Comparison of ENCODE assay signal across 8 cellular contexts in genomic region chr15:90902656-90902995, GRCh38. TPM values are rescaled to one million over a fixed set of nuclear protein-coding genes. Genes with fewer than 3 reads are reported as not detected.
DNase-seq lines count a peak whose midpoint lies in the region; ATAC-seq and TF ChIP-seq lines count a peak whose summit lies in the region.

No MANE protein-coding gene starts in this region.

- peaks cover 21% of the 10 kb centered on the region for H3K36me3 Mint-ChIP-seq in activated naive CD8-positive, alpha-beta T cell treated with anti-CD3 and anti-CD28 coated beads, Interleukin-2, amount 50 U/mL, for 24 hours (ENCODE audit: low read depth)

- peak overlapping the region; percentile 85 for H3K4me3 Mint-ChIP-seq in activated naive CD8-positive, alpha-beta T cell treated with anti-CD3 and anti-CD28 coated beads, Interleukin-2, amount 50 U/mL, for 24 hours

- peaks cover 8 to 20% of the 10 kb centered on the region in 2 donors for H3K4me1 ChIP-seq in left lung
- no peaks in the 10 kb centered on the region for H3K4me1 ChIP-seq in aorta (ENCODE audit: control insufficient read depth in 1 of 2, insufficient read depth in 2 of 2, low read length in 2 of 2)

- H3K27me3 ChIP-seq in left lung (no peaks in the 10 kb centered on the region), aorta (ENCODE audit: control insufficient read depth in 1 of 2, insufficient read depth in 2 of 2, low read length in 1 of 2) (no peaks in the 10 kb centered on the region)

- peak overlapping the region; percentile 80 to 82 for H3K4me3 ChIP-seq in left lung
- peak overlapping the region; percentile 77 to 90 for H3K4me3 ChIP-seq in aorta (ENCODE audit: low read length in 2 of 2)

- peak overlapping the region; percentile 93 to 95 for H3K27ac ChIP-seq in left lung
- H3K27ac ChIP-seq in aorta (ENCODE audit: low read depth in 1 of 2, low read length in 2 of 2): peak overlapping the region; percentile 79 to 95

- no peak for ATAC-seq in activated naive CD8-positive, alpha-beta T cell treated with anti-CD3 and anti-CD28 coated beads, Interleukin-2, amount 50 U/mL, for 24 hours
- no peak for ATAC-seq in left lung
- peak; percentile 27 for ATAC-seq in aorta (ENCODE audit: low FRiP score)
- no peak for ATAC-seq in GM21360 (IDR thresholded peaks at IDR 0.05; ENCODE audit: unreplicated experiment)

- DNase-seq in stimulated activated CD4-positive, alpha-beta T cell treated with anti-CD3 and anti-CD28 coated beads, Interleukin-2, amount 100 ng/mL, for 4 hours (ENCODE audit: low read depth): peak; percentile 33
- DNase-seq in stimulated activated CD4-positive, alpha-beta T cell treated with anti-CD3 and anti-CD28 coated beads, Interleukin-4, amount 100 ng/mL, for 24 hours: no peak
- DNase-seq in activated naive CD8-positive, alpha-beta T cell treated with anti-CD3 and anti-CD28 coated beads, Interleukin-2, amount 50 U/mL, for 24 hours: no peak
- DNase-seq in left lung (no peak), aorta (no peak), NCI-H1930 (lab: John Stamatoyannopoulos, UW) (no peak), ecto neural progenitor cell (ENCODE audit: low spot score) (no peak)

- intact Hi-C loops in left lung (cut with DNase I) (no loop called here), aorta (cut with DNase I) (loop anchor here in 1 of 2 donors (2.0 kb wide), 1 partner anchor 28 kb away; no protein-coding TSS in a partner anchor)

- no peak for TF ChIP-seq CTCF in left lung (IDR thresholded peaks at IDR 0.05)

- H3K36me3 ChIP-seq in left lung: peaks cover 0 to 30% of the 10 kb centered on the region in 2 donors
- H3K36me3 ChIP-seq in aorta (ENCODE audit: control insufficient read depth in 1 of 2, insufficient read depth in 2 of 2, low read length in 1 of 2): peaks cover 0 to 7% of the 10 kb centered on the region in 2 donors

- no peaks in the 10 kb centered on the region for H3K9me3 ChIP-seq in left lung
- no peaks in the 10 kb centered on the region for H3K9me3 ChIP-seq in aorta (ENCODE audit: control insufficient read depth, low read length)

- H3K9me3 Mint-ChIP-seq in activated naive CD8-positive, alpha-beta T cell treated with anti-CD3 and anti-CD28 coated beads, Interleukin-2, amount 50 U/mL, for 24 hours: no peaks in the 10 kb centered on the region

- peaks cover 31% of the 10 kb centered on the region for H3K4me1 Mint-ChIP-seq in activated naive CD8-positive, alpha-beta T cell treated with anti-CD3 and anti-CD28 coated beads, Interleukin-2, amount 50 U/mL, for 24 hours

- no peaks in the 10 kb centered on the region for H3K27me3 Mint-ChIP-seq in activated naive CD8-positive, alpha-beta T cell treated with anti-CD3 and anti-CD28 coated beads, Interleukin-2, amount 50 U/mL, for 24 hours

- H3K27ac Mint-ChIP-seq in activated naive CD8-positive, alpha-beta T cell treated with anti-CD3 and anti-CD28 coated beads, Interleukin-2, amount 50 U/mL, for 24 hours: no peak overlapping the region

- WGBS in aorta, 2 donors: 0% methylated on average over 45 to 60 of the region's 60 CpGs

RNA-seq across cellular contexts. Expression of gene MAN2A2, which starts 0.5 kb away (rescaled TPM):
- 10 to 100 TPM; 78.6 to 86.3 TPM for total RNA-seq in left lung
- 10 to 100 TPM; 56.7 to 82.4 TPM for total RNA-seq in aorta
- 10 to 100 TPM; 19.2 to 49.2 TPM for polyA plus RNA-seq in aorta

RNA-seq across cellular contexts. Expression of gene FES, which starts 18.3 kb away (rescaled TPM):
- total RNA-seq in left lung (10 to 100 TPM; 37.6 to 65.2 TPM), aorta (10 to 100 TPM; 39.8 to 68.3 TPM)
- polyA plus RNA-seq in aorta: 10 to 100 TPM; 11.6 to 26.4 TPM

RNA-seq across cellular contexts. Expression of gene HDDC3, which starts 29.7 kb away (rescaled TPM):
- total RNA-seq in left lung (10 to 100 TPM; 12.4 to 13.5 TPM), aorta (1 to 10 TPM; 7.3 to 7.7 TPM)
- 10 to 100 TPM in 1 of 2 donors, 1 to 10 TPM in 1; 6.5 to 15.3 TPM for polyA plus RNA-seq in aorta

RNA-seq across cellular contexts. Expression of gene UNC45A, which starts 32.5 kb away (rescaled TPM):
- total RNA-seq in left lung: 10 to 100 TPM; 62.3 to 74.4 TPM
- total RNA-seq in aorta: 10 to 100 TPM; 65.5 to 90.1 TPM
- polyA plus RNA-seq in aorta: 10 to 100 TPM; 34.6 to 96.7 TPM

RNA-seq across cellular contexts. Expression of gene FURIN, which starts 34.2 kb away (rescaled TPM):
- total RNA-seq in left lung: 100 to 1,000 TPM; 114 TPM
- total RNA-seq in aorta: 10 to 100 TPM; 62.3 to 65.8 TPM
- polyA plus RNA-seq in aorta: 10 to 100 TPM; 20.9 to 26.0 TPM
